In the genomic region with DNA sequence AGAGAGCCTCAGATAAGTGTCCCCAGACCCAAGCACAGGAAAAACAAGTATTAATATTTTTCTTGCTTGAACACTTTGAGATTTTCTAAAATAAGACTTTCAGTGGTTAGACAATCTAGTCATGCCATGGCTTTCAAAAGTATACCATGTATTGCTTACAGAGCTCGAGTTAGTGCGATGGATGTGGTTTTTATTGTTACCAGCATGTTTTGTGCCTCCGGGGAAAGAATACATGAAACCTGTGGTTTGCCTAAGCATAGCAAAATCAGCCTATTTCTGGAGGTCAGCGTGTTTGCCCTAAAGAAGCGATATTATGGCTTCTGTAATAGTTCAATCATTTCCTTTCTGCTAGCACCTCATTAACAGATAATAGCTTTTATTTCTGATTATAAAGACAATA, we compare ENCODE assay signal across 16 cellular contexts. TPM values are rescaled to one million over a fixed set of nuclear protein-coding genes. Genes with fewer than 3 reads are reported as not detected.
A peak's percentile ranks its signal among the peaks of the same experiment; 100 is the strongest.
DNase-seq lines count a peak whose midpoint lies in the region; ATAC-seq and TF ChIP-seq lines count a peak whose summit lies in the region.
"Had no signal": no experiment of that assay in that cellular context is flagged by ENCODE, and none has a peak within 500 bp of the region (broad histone marks: within the 10 kb centered on the region; RNA-seq: fewer than 3 reads in every experiment).

No MANE protein-coding gene starts in this region.

- TF ChIP-seq CTCF in GM10266 (IDR thresholded peaks at IDR 0.05; ENCODE audit: control insufficient read depth, insufficient read depth, low read depth, missing control alignments) = no peak

- DNase-seq in GM10266 (ENCODE audit: extremely low spot score) = peak; percentile 12
- no peak for DNase-seq in SHP77 (lab: John Stamatoyannopoulos, UW)
- no peak for DNase-seq in stimulated activated CD4-positive, alpha-beta T cell treated with anti-CD3 and anti-CD28 coated beads, Interleukin-4, amount 100 ng/mL, for 1 hour
- DNase-seq in HuH-7.5 (ENCODE audit: low spot score) = no peak
- DNase-seq: activated naive CD8-positive, alpha-beta T cell treated with anti-CD3 and anti-CD28 coated beads, Interleukin-2, amount 50 U/mL, for 24 hours; activated T-cell treated with anti-CD3 and anti-CD28 coated beads, Interleukin-2, amount 50 U/mL, for 24 hours; KBM-7; NCI-H1436 treated with DMSO at 0.1 percent for 48 hours; NCI-H510A; PC-9; T-helper 1 cell; tibial artery had no signal

- H3K9me3 Mint-ChIP-seq in activated T-helper 17 cell treated with anti-CD3 and anti-CD28 coated beads, Interleukin-2, amount 50 U/mL, for 72 hours = no peaks in the 10 kb centered on the region
- H3K9me3 Mint-ChIP-seq: activated naive CD8-positive, alpha-beta T cell treated with anti-CD3 and anti-CD28 coated beads, Interleukin-2, amount 50 U/mL, for 24 hours; activated T-cell treated with anti-CD3 and anti-CD28 coated beads, Interleukin-2, amount 50 U/mL, for 24 hours had no signal

- H3K4me1 Mint-ChIP-seq in activated T-helper 17 cell treated with anti-CD3 and anti-CD28 coated beads, Interleukin-2, amount 50 U/mL, for 72 hours = peaks cover 5% of the 10 kb centered on the region
- H3K4me1 Mint-ChIP-seq: activated naive CD8-positive, alpha-beta T cell treated with anti-CD3 and anti-CD28 coated beads, Interleukin-2, amount 50 U/mL, for 24 hours had no signal

- ATAC-seq in GM18907 (IDR thresholded peaks at IDR 0.05; ENCODE audit: unreplicated experiment) = peak; percentile 83
- ATAC-seq in HG02981 (IDR thresholded peaks at IDR 0.05; ENCODE audit: unreplicated experiment) = peak; percentile 69
- peak; percentile 46 for ATAC-seq in activated T-helper 17 cell treated with anti-CD3 and anti-CD28 coated beads, Interleukin-2, amount 50 U/mL, for 72 hours (replicated peaks)
- no peak for ATAC-seq in HG03135 (IDR thresholded peaks at IDR 0.05; ENCODE audit: unreplicated experiment)
- ATAC-seq: activated naive CD8-positive, alpha-beta T cell treated with anti-CD3 and anti-CD28 coated beads, Interleukin-2, amount 50 U/mL, for 24 hours had no signal

- no peak overlapping the region for H3K27ac Mint-ChIP-seq in activated T-helper 17 cell treated with anti-CD3 and anti-CD28 coated beads, Interleukin-2, amount 50 U/mL, for 72 hours
- H3K27ac Mint-ChIP-seq: activated naive CD8-positive, alpha-beta T cell treated with anti-CD3 and anti-CD28 coated beads, Interleukin-2, amount 50 U/mL, for 24 hours; activated T-cell treated with anti-CD3 and anti-CD28 coated beads, Interleukin-2, amount 50 U/mL, for 24 hours had no signal

- no peak overlapping the region for H3K4me3 Mint-ChIP-seq in activated T-helper 17 cell treated with anti-CD3 and anti-CD28 coated beads, Interleukin-2, amount 50 U/mL, for 72 hours
- H3K4me3 Mint-ChIP-seq: activated naive CD8-positive, alpha-beta T cell treated with anti-CD3 and anti-CD28 coated beads, Interleukin-2, amount 50 U/mL, for 24 hours; activated T-cell treated with anti-CD3 and anti-CD28 coated beads, Interleukin-2, amount 50 U/mL, for 24 hours had no signal

- no peaks in the 10 kb centered on the region for H3K36me3 Mint-ChIP-seq in activated T-helper 17 cell treated with anti-CD3 and anti-CD28 coated beads, Interleukin-2, amount 50 U/mL, for 72 hours (ENCODE audit: low read depth)

- peaks cover 6% of the 10 kb centered on the region for H3K27me3 Mint-ChIP-seq in activated T-helper 17 cell treated with anti-CD3 and anti-CD28 coated beads, Interleukin-2, amount 50 U/mL, for 72 hours

RNA-seq across cellular contexts. Expression of a gene that starts 21.6 kb away (rescaled TPM):
- total RNA-seq in activated T-helper 17 cell treated with anti-CD3 and anti-CD28 coated beads, Interleukin-2, amount 50 U/mL, for 72 hours = not detected
